In the genomic region with DNA sequence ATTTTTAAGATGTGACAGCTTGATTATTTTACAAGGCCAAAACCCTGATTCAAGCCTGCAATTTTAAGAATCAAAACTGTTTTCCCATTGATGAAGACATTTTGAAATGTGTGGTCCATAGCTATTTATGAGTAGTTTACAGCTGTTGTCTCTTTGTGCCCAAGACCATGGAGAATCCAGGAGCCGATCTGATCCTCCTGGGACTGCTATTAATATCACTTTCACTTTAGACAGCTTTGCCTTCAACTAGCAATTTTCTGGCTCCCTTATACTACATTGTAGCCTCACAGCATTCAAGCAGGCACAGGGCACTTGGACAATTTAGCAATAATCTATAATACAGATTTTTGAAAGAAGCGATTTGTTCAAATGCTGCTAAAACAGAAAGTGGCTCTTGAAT, we compare ENCODE assay signal across 13 cellular contexts.
DNase-seq lines count a peak whose midpoint lies in the region; ATAC-seq and TF ChIP-seq lines count a peak whose summit lies in the region.
"Had no signal": no experiment of that assay in that cellular context is flagged by ENCODE, and none has a peak within 500 bp of the region (broad histone marks: within the 10 kb centered on the region; RNA-seq: fewer than 3 reads in every experiment).

No MANE protein-coding gene starts in this region.

- TF ChIP-seq POLR2A in gastrocnemius medialis (IDR thresholded peaks at IDR 0.05) = no peak

- H3K27ac Mint-ChIP-seq in activated naive CD4-positive, alpha-beta T cell treated with anti-CD3 and anti-CD28 coated beads, Interleukin-2, amount 10 ng/mL, durations not matched to agents 7 days and 5 days = no peak overlapping the region
- H3K27ac Mint-ChIP-seq: naive thymus-derived CD4-positive, alpha-beta T cell had no signal

- no peak for TF ChIP-seq CTCF in gastrocnemius medialis (IDR thresholded peaks at IDR 0.05 in 4 of 5, conservative IDR thresholded peaks at IDR 0.05 in 1 of 5)

- H3K27me3 ChIP-seq in SJCRH30 (no peaks in the 10 kb centered on the region), gastrocnemius medialis (no peaks in the 10 kb centered on the region)

- no peaks in the 10 kb centered on the region for H3K9me3 Mint-ChIP-seq in activated naive CD4-positive, alpha-beta T cell treated with anti-CD3 and anti-CD28 coated beads, Interleukin-2, amount 10 ng/mL, durations not matched to agents 7 days and 5 days
- H3K9me3 Mint-ChIP-seq: naive thymus-derived CD4-positive, alpha-beta T cell had no signal

- H3K27me3 Mint-ChIP-seq in activated naive CD4-positive, alpha-beta T cell treated with anti-CD3 and anti-CD28 coated beads, Interleukin-2, amount 10 ng/mL, durations not matched to agents 7 days and 5 days = no peaks in the 10 kb centered on the region

- in situ Hi-C loops in gastrocnemius medialis (cut with MboI; ENCODE audit: low sequenced_read_pairs in 4 of 4) = no loop called here

- intact Hi-C loops in gastrocnemius medialis (cut with DNase I; ENCODE audit: low total_unique reads) = no loop called here

- no peak overlapping the region for H3K4me3 Mint-ChIP-seq in activated naive CD4-positive, alpha-beta T cell treated with anti-CD3 and anti-CD28 coated beads, Interleukin-2, amount 10 ng/mL, durations not matched to agents 7 days and 5 days
- H3K4me3 Mint-ChIP-seq: naive thymus-derived CD4-positive, alpha-beta T cell had no signal

- CTCF ChIA-PET in activated naive CD4-positive, alpha-beta T cell treated with anti-CD3 and anti-CD28 coated beads, Interleukin-2, amount 10 ng/mL, durations not matched to agents 7 days and 5 days (lab: Charles Lee) = no interaction called here

- H3K36me3 ChIP-seq in SJCRH30 = no peaks in the 10 kb centered on the region
- H3K36me3 ChIP-seq in gastrocnemius medialis = no peaks in the 10 kb centered on the region
- H3K36me3 ChIP-seq: HAP-1 had no signal

- peak; percentile 22 for DNase-seq in EL
- peak; percentile 86 to 96 for DNase-seq in SJCRH30
- DNase-seq in glomerular visceral epithelial cell (ENCODE audit: extremely low spot score) = peak; percentile 29
- no peak for DNase-seq in gastrocnemius medialis
- no peak for DNase-seq in activated naive CD4-positive, alpha-beta T cell treated with anti-CD3 and anti-CD28 coated beads, Interleukin-2, amount 10 ng/mL, durations not matched to agents 7 days and 5 days
- no peak for DNase-seq in HUDEP-2 (lab: John Stamatoyannopoulos, UW; ENCODE audit: unreplicated experiment in 76 of 76)
- DNase-seq in HK-2 (ENCODE audit: unreplicated experiment) = no peak
- DNase-seq: activated CD8-positive, alpha-beta memory T cell treated with anti-CD3 and anti-CD28 coated beads, Interleukin-2, amount 50 U/mL, for 48 hours; amniotic stem cell; naive thymus-derived CD4-positive, alpha-beta T cell had no signal

- peaks cover 38% of the 10 kb centered on the region for H3K4me1 ChIP-seq in SJCRH30
- H3K4me1 ChIP-seq in gastrocnemius medialis = peaks cover 27 to 33% of the 10 kb centered on the region in 2 donors
- H3K4me1 ChIP-seq: HAP-1 had no signal

- no peaks in the 10 kb centered on the region for H3K9me3 ChIP-seq in SJCRH30 (replicated peaks)
- H3K9me3 ChIP-seq in gastrocnemius medialis = no peaks in the 10 kb centered on the region
- H3K9me3 ChIP-seq: HAP-1 had no signal

- no peaks in the 10 kb centered on the region for H3K36me3 Mint-ChIP-seq in activated naive CD4-positive, alpha-beta T cell treated with anti-CD3 and anti-CD28 coated beads, Interleukin-2, amount 10 ng/mL, durations not matched to agents 7 days and 5 days
- H3K36me3 Mint-ChIP-seq: naive thymus-derived CD4-positive, alpha-beta T cell had no signal

- ATAC-seq in gastrocnemius medialis (peak in 1 of 2 donors; percentile 36), GM18858 (IDR thresholded peaks at IDR 0.05; ENCODE audit: unreplicated experiment) (no peak)
- ATAC-seq: naive thymus-derived CD4-positive, alpha-beta T cell had no signal

- H3K4me1 Mint-ChIP-seq in activated naive CD4-positive, alpha-beta T cell treated with anti-CD3 and anti-CD28 coated beads, Interleukin-2, amount 10 ng/mL, durations not matched to agents 7 days and 5 days = no peaks in the 10 kb centered on the region

- peak overlapping the region; percentile 22 for H3K4me3 ChIP-seq in SJCRH30
- H3K4me3 ChIP-seq in gastrocnemius medialis = peak overlapping the region in 3 of 4 donors; percentile 5 to 22 (median 9)
- H3K4me3 ChIP-seq: HAP-1 had no signal

- H3K27ac ChIP-seq in SJCRH30 (peak overlapping the region; percentile 87), gastrocnemius medialis (peak overlapping the region in 1 of 4 donors; percentile 14)
- H3K27ac ChIP-seq: KMS-11 had no signal

Comparison
In these comparisons a context has a peak if more than half of its experiments do, and no peak if none do; other contexts are left out.
1. DNase-seq: peak in EL (single experiment), SJCRH30 (2 of 2) and glomerular visceral epithelial cell (single experiment); none in gastrocnemius medialis (0 of 2), activated naive CD4-positive, alpha-beta T cell treated with anti-CD3 and anti-CD28 coated beads, Interleukin-2, amount 10 ng/mL, durations not matched to agents 7 days and 5 days (single experiment), HUDEP-2 (0 of 76) and HK-2 (single experiment).